In the genomic region with DNA sequence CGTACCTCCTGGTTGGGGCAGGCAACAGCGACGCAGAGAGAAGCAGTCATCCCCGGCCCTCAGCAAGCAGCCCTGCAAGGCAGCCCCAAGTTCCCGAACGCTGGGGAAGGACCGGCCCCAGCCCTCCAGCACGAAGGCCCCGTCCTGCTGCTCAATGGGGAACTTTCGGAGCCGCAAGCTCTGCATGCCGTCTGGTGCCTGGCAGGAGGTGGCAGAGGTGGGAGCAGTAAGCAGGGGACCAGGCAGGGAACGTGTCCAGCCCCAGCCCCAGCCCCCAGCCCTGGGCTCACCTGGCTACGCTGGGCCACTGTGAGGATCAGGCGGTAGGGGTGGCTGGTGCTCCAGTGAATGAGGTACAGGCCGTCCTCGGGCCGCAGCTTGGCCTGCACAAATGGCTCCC, we compare ENCODE assay signal across 1 cellular context.
A peak's percentile ranks its signal among the peaks of the same experiment; 100 is the strongest.
TF ChIP-seq lines count a peak whose summit lies in the region.

No MANE protein-coding gene starts in this region.

TF ChIP-seq in HepG2, 621 proteins besides CTCF, POLR2A, EP300 and RAD21:
- peak; percentile 35 for TF ChIP-seq AGO2 (optimal IDR thresholded peaks at IDR 0.05; ENCODE audit: low read depth, low read length)
- TF ChIP-seq, protein P1, sequence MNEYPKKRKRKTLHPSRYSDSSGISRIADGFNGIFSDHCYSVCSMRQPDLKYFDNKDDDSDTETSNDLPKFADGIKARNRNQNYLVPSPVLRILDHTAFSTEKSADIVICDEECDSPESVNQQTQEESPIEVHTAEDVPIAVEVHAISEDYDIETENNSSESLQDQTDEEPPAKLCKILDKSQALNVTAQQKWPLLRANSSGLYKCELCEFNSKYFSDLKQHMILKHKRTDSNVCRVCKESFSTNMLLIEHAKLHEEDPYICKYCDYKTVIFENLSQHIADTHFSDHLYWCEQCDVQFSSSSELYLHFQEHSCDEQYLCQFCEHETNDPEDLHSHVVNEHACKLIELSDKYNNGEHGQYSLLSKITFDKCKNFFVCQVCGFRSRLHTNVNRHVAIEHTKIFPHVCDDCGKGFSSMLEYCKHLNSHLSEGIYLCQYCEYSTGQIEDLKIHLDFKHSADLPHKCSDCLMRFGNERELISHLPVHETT (CRISPR knock-in tag; conservative IDR thresholded peaks at IDR 0.05) = no peak
